In genomic region chr9:132887181-132888120, GRCh38 we compare ENCODE assay signal across 24 cellular contexts. TPM values are rescaled to one million over a fixed set of nuclear protein-coding genes. Genes with fewer than 3 reads are reported as not detected.
"Had no signal": no experiment of that assay in that cellular context is flagged by ENCODE, and none has a peak within 500 bp of the region (broad histone marks: within the 10 kb centered on the region; RNA-seq: fewer than 3 reads in every experiment).

No MANE protein-coding gene starts in this region.

- H3K4me1 ChIP-seq: breast epithelium, esophagus muscularis mucosa, foreskin keratinocyte, left ventricle myocardium inferior, prostate gland, tibial nerve had no signal

- H3K27ac Mint-ChIP-seq: activated naive CD4-positive, alpha-beta T cell treated with anti-CD3 and anti-CD28 coated beads, Interleukin-2, amount 50 U/mL, for 72 hours; activated T-cell treated with anti-CD3 and anti-CD28 coated beads, Interleukin-2, amount 50 U/mL, for 72 hours; endodermal cell; nephron had no signal

- H3K4me3 Mint-ChIP-seq: activated T-cell treated with anti-CD3 and anti-CD28 coated beads, Interleukin-2, amount 50 U/mL, for 72 hours; endodermal cell; nephron had no signal

- H3K4me3 ChIP-seq: breast epithelium, esophagus muscularis mucosa, left ventricle myocardium inferior, lung, mucosa of descending colon, ovary, prostate gland, smooth muscle cell, tibial nerve had no signal

- H3K36me3 ChIP-seq: breast epithelium, neutrophil, ovary, prostate gland had no signal

- H3K27me3 ChIP-seq: breast epithelium, esophagus muscularis mucosa, foreskin keratinocyte, neutrophil, ovary, tibial nerve had no signal

- H3K9me3 ChIP-seq: breast epithelium, esophagus muscularis mucosa, left ventricle myocardium inferior, mucosa of descending colon, neutrophil, ovary, prostate gland, tibial nerve had no signal

- ATAC-seq: activated naive CD4-positive, alpha-beta T cell treated with anti-CD3 and anti-CD28 coated beads, Interleukin-2, amount 50 U/mL, for 72 hours; activated T-cell treated with anti-CD3 and anti-CD28 coated beads, Interleukin-2, amount 50 U/mL, for 72 hours; foreskin keratinocyte had no signal

- H3K9me3 Mint-ChIP-seq: activated naive CD4-positive, alpha-beta T cell treated with anti-CD3 and anti-CD28 coated beads, Interleukin-2, amount 50 U/mL, for 72 hours; activated T-cell treated with anti-CD3 and anti-CD28 coated beads, Interleukin-2, amount 50 U/mL, for 72 hours; endodermal cell; nephron had no signal

- DNase-seq: activated CD4-positive, alpha-beta T cell treated with anti-CD3 and anti-CD28 coated beads for 4 hours; activated CD4-positive, alpha-beta T cell treated with anti-CD3 and anti-CD28 coated beads, Interleukin-2, amount 50 U/mL, for 4 hours; activated naive CD4-positive, alpha-beta T cell; activated T-cell treated with anti-CD3 and anti-CD28 coated beads for 4 hours; activated T-cell treated with anti-CD3 and anti-CD28 coated beads, Interleukin-2, amount 50 U/mL, for 72 hours; central memory CD4-positive, alpha-beta T cell; endodermal cell; foreskin keratinocyte; left ventricle myocardium inferior; mucosa of descending colon; retina; stimulated activated CD4-positive, alpha-beta T cell treated with anti-CD3 and anti-CD28 coated beads, Interleukin-15, amount 100 ng/mL, for 24 hours; stimulated activated CD4-positive, alpha-beta T cell treated with anti-CD3 and anti-CD28 coated beads, Interleukin-2, amount 100 ng/mL, for 24 hours; stimulated activated naive CD4-positive, alpha-beta T cell treated with Interleukin-2 at 50 U/mL for 16 hours had no signal

- H3K36me3 Mint-ChIP-seq: activated naive CD4-positive, alpha-beta T cell treated with anti-CD3 and anti-CD28 coated beads, Interleukin-2, amount 50 U/mL, for 72 hours had no signal

- H3K4me2 ChIP-seq: smooth muscle cell had no signal

- H3K4me1 Mint-ChIP-seq: endodermal cell, nephron had no signal

- H3K27ac ChIP-seq: breast epithelium, esophagus muscularis mucosa, foreskin keratinocyte, left ventricle myocardium inferior, neutrophil, ovary, prostate gland, tibial nerve had no signal

RNA-seq across cellular contexts. Expression of gene AK8, which starts 9.4 kb away (rescaled TPM):
- total RNA-seq: activated naive CD4-positive, alpha-beta T cell treated with anti-CD3 and anti-CD28 coated beads, Interleukin-2, amount 50 U/mL, for 72 hours had no signal
